ENCODE assay signal across 14 cellular contexts in the genomic region with DNA sequence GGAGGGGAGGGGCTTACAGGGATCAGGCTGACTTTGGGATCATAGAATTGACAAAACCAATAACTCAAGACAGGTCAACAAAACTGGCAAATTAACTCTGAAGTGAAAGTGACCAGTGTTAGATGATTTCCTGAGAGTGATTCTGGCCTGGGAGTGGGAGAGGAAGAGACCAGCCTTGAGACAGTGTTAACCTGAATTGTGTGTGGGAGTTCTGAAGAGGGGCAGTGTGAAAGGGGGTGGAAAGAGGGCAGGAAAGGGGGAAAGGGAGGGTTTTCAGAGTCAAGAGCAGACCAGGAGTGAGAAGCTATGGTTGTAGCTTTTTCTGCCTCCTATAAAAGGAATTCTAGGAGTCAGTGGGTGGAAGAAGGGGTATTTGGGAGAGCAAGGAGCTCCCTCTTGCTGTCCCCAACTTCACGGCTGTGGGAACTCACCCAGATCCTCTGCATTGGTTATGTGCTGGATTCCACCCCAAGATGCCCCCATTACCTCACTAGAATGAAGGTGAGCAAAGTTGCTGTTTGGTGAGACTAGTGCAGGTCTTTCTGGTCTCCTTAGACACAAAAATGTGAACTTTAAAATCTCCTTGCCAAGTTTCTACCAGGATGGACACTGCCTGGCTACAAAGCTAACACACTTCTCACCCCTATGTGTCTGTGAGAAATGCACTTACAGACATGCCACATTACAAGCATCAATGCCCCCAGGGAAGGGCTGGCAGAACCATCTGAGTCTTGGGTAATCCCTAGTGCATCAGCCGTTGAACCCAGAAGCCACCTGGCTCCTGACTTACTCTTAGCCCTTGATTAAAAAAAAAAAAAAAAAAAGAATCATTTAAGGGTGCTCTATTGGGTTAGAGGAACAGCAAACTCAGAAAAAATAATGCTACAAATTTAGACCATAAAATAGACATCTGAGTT.
DNase-seq lines count a peak whose midpoint lies in the region; ATAC-seq and TF ChIP-seq lines count a peak whose summit lies in the region.
"Had no signal": no experiment of that assay in that cellular context is flagged by ENCODE, and none has a peak within 500 bp of the region (broad histone marks: within the 10 kb centered on the region; RNA-seq: fewer than 3 reads in every experiment).

No MANE protein-coding gene starts in this region.

- WGBS in GM23248 (ENCODE audit: low coverage in 1 of 2, low lambda C conversion rate in 2 of 2, missing lambda C conversion rate in 2 of 2), 2 experiments = 45 to 53% methylated on average over 2 of the region's 2 CpGs
- WGBS in transverse colon (ENCODE audit: low coverage in 1 of 2), 2 donors = 81% methylated on average over 2 of the region's 2 CpGs; no CpG with 5 or more reads in 1 of the 2 donors

- no peaks in the 10 kb centered on the region for H3K9me2 ChIP-seq in GM23248 (ENCODE audit: insufficient read depth)

- no peaks in the 10 kb centered on the region for H3K9me3 Mint-ChIP-seq in activated T-cell treated with anti-CD3 and anti-CD28 coated beads, Interleukin-2, amount 50 U/mL, for 72 hours
- no peaks in the 10 kb centered on the region for H3K9me3 Mint-ChIP-seq in central memory CD8-positive, alpha-beta T cell
- H3K9me3 Mint-ChIP-seq in stimulated activated effector memory CD8-positive, alpha-beta T cell treated with anti-CD3 and anti-CD28 coated beads, Interleukin-12 subunit alpha, Interleukin-12 subunit beta, amount 100 ng/mL, for 72 hours = no peaks in the 10 kb centered on the region
- H3K9me3 Mint-ChIP-seq: activated T-cell treated with anti-CD3 and anti-CD28 coated beads, Interleukin-2, amount 50 U/mL, for 4 hours had no signal

- H3K36me3 Mint-ChIP-seq in activated T-cell treated with anti-CD3 and anti-CD28 coated beads, Interleukin-2, amount 50 U/mL, for 72 hours (ENCODE audit: insufficient read depth in 2 of 2) = peaks cover 10 to 29% of the 10 kb centered on the region in 2 donors
- H3K36me3 Mint-ChIP-seq in central memory CD8-positive, alpha-beta T cell (ENCODE audit: insufficient read depth) = peaks cover 75% of the 10 kb centered on the region
- H3K36me3 Mint-ChIP-seq in stimulated activated effector memory CD8-positive, alpha-beta T cell treated with anti-CD3 and anti-CD28 coated beads, Interleukin-12 subunit alpha, Interleukin-12 subunit beta, amount 100 ng/mL, for 72 hours = peaks cover 98% of the 10 kb centered on the region

- H3K27ac ChIP-seq in GM23248 = no peak overlapping the region
- no peak overlapping the region for H3K27ac ChIP-seq in transverse colon
- H3K27ac ChIP-seq: body of pancreas, parathyroid adenoma had no signal

- DNase-seq in activated T-cell treated with anti-CD3 and anti-CD28 coated beads, Interleukin-2, amount 50 U/mL, for 72 hours = no peak
- DNase-seq in activated T-cell treated with anti-CD3 and anti-CD28 coated beads for 4 hours (no peak), RPMI7951 (ENCODE audit: low read depth) (peak; percentile 87), GM23248 (no peak), transverse colon (no peak), midbrain (lab: John Stamatoyannopoulos, UW) (no peak)
- DNase-seq in central memory CD8-positive, alpha-beta T cell (ENCODE audit: low spot score in 2 of 2) = no peak
- no peak for DNase-seq in stimulated activated effector memory CD8-positive, alpha-beta T cell treated with anti-CD3 and anti-CD28 coated beads, Interleukin-12 subunit alpha, Interleukin-12 subunit beta, amount 100 ng/mL, for 72 hours (ENCODE audit: low spot score in 2 of 2)
- DNase-seq: activated CD4-positive, CD25-positive, alpha-beta regulatory T cell; activated T-cell treated with anti-CD3 and anti-CD28 coated beads, Interleukin-2, amount 50 U/mL, for 4 hours; body of pancreas; foreskin melanocyte; substantia nigra had no signal

- no peaks in the 10 kb centered on the region for H3K79me2 ChIP-seq in GM23248 (ENCODE audit: insufficient read depth)
- H3K79me2 ChIP-seq: parathyroid adenoma had no signal

- no peaks in the 10 kb centered on the region for H3K27me3 ChIP-seq in GM23248 (replicated peaks; ENCODE audit: insufficient read depth)
- no peaks in the 10 kb centered on the region for H3K27me3 ChIP-seq in transverse colon
- H3K27me3 ChIP-seq: body of pancreas had no signal

- H3K4me1 ChIP-seq in GM23248 (ENCODE audit: insufficient read depth) = 0 out of 2 replicates have a peak, but pooled peaks cover 3% of the 10 kb centered on the region
- H3K4me1 ChIP-seq in transverse colon = peaks cover 0 to 10% (median 2%) of the 10 kb centered on the region in 4 donors
- H3K4me1 ChIP-seq: parathyroid adenoma had no signal

- no peak for TF ChIP-seq POLR2A in transverse colon (IDR thresholded peaks at IDR 0.05)

- H3K9me3 ChIP-seq in GM23248 (ENCODE audit: low read depth) = no peaks in the 10 kb centered on the region
- H3K9me3 ChIP-seq in transverse colon = no peaks in the 10 kb centered on the region
- H3K9me3 ChIP-seq: body of pancreas had no signal

- H3F3A ChIP-seq in GM23248 (ENCODE audit: insufficient read depth) = no peaks in the 10 kb centered on the region

- H4K20me1 ChIP-seq in GM23248 (ENCODE audit: insufficient read depth) = no peaks in the 10 kb centered on the region

- no peak for TF ChIP-seq CTCF in transverse colon (IDR thresholded peaks at IDR 0.05)

- no peak for TF ChIP-seq EP300 in transverse colon (IDR thresholded peaks at IDR 0.05; ENCODE audit: low read depth)

- in situ Hi-C loops in GM23248 (cut with MboI) (no loop called here), transverse colon (cut with MboI; ENCODE audit: low pct_ligation_motif_present in 1 of 4, low pct_unique_long_range_greater_than_20kb in 1 of 4, low sequenced_read_pairs in 3 of 4) (no loop called here)

- H3K27me3 Mint-ChIP-seq in activated T-cell treated with anti-CD3 and anti-CD28 coated beads, Interleukin-2, amount 50 U/mL, for 72 hours (ENCODE audit: low read depth) = no peaks in the 10 kb centered on the region
- no peaks in the 10 kb centered on the region for H3K27me3 Mint-ChIP-seq in central memory CD8-positive, alpha-beta T cell

- intact Hi-C loops in transverse colon (cut with DNase I; ENCODE audit: low total_unique reads) = no loop called here

- H3K9ac ChIP-seq in GM23248 = no peak overlapping the region
- H3K9ac ChIP-seq: parathyroid adenoma had no signal

- ATAC-seq in activated T-cell treated with anti-CD3 and anti-CD28 coated beads, Interleukin-2, amount 50 U/mL, for 72 hours (replicated peaks in 1 of 2) = no peak
- no peak for ATAC-seq in central memory CD8-positive, alpha-beta T cell (replicated peaks; ENCODE audit: extremely low read depth, poor library complexity, severe bottlenecking)
- no peak for ATAC-seq in stimulated activated effector memory CD8-positive, alpha-beta T cell treated with anti-CD3 and anti-CD28 coated beads, Interleukin-12 subunit alpha, Interleukin-12 subunit beta, amount 100 ng/mL, for 72 hours
- ATAC-seq: activated T-cell treated with anti-CD3 and anti-CD28 coated beads, Interleukin-2, amount 50 U/mL, for 4 hours; body of pancreas had no signal

- H3K4me2 ChIP-seq in GM23248 (ENCODE audit: unreplicated experiment) = no peak overlapping the region

- peaks cover 30% of the 10 kb centered on the region for H3K4me1 Mint-ChIP-seq in activated T-cell treated with anti-CD3 and anti-CD28 coated beads, Interleukin-2, amount 50 U/mL, for 72 hours (ENCODE audit: low read depth)
- peaks cover 63% of the 10 kb centered on the region for H3K4me1 Mint-ChIP-seq in central memory CD8-positive, alpha-beta T cell
- peaks cover 64% of the 10 kb centered on the region for H3K4me1 Mint-ChIP-seq in stimulated activated effector memory CD8-positive, alpha-beta T cell treated with anti-CD3 and anti-CD28 coated beads, Interleukin-12 subunit alpha, Interleukin-12 subunit beta, amount 100 ng/mL, for 72 hours

- H3K4me3 ChIP-seq in GM23248 = no peak overlapping the region
- no peak overlapping the region for H3K4me3 ChIP-seq in transverse colon
- H3K4me3 ChIP-seq: body of pancreas had no signal

- H3K4me3 Mint-ChIP-seq in activated T-cell treated with anti-CD3 and anti-CD28 coated beads, Interleukin-2, amount 50 U/mL, for 72 hours = no peak overlapping the region
- H3K4me3 Mint-ChIP-seq in central memory CD8-positive, alpha-beta T cell = no peak overlapping the region
- no peak overlapping the region for H3K4me3 Mint-ChIP-seq in stimulated activated effector memory CD8-positive, alpha-beta T cell treated with anti-CD3 and anti-CD28 coated beads, Interleukin-12 subunit alpha, Interleukin-12 subunit beta, amount 100 ng/mL, for 72 hours
- H3K4me3 Mint-ChIP-seq: activated T-cell treated with anti-CD3 and anti-CD28 coated beads, Interleukin-2, amount 50 U/mL, for 4 hours had no signal

- H2AFZ ChIP-seq in GM23248 = no peak overlapping the region
- H2AFZ ChIP-seq: parathyroid adenoma had no signal

- H3K36me3 ChIP-seq in GM23248 (ENCODE audit: low read depth) = no peaks in the 10 kb centered on the region
- no peaks in the 10 kb centered on the region for H3K36me3 ChIP-seq in transverse colon

- peak overlapping the region; percentile 14 for H3K27ac Mint-ChIP-seq in activated T-cell treated with anti-CD3 and anti-CD28 coated beads, Interleukin-2, amount 50 U/mL, for 72 hours
- peak overlapping the region; percentile 56 for H3K27ac Mint-ChIP-seq in central memory CD8-positive, alpha-beta T cell (ENCODE audit: low read depth)
- H3K27ac Mint-ChIP-seq in stimulated activated effector memory CD8-positive, alpha-beta T cell treated with anti-CD3 and anti-CD28 coated beads, Interleukin-12 subunit alpha, Interleukin-12 subunit beta, amount 100 ng/mL, for 72 hours = peak overlapping the region; percentile 87

Comparison
In these comparisons a context has a peak if more than half of its experiments do, and no peak if none do; other contexts are left out.
1. H3K27ac Mint-ChIP-seq: peak in every context shown above with its lines; median percentile 87 in stimulated activated effector memory CD8-positive, alpha-beta T cell treated with anti-CD3 and anti-CD28 coated beads, Interleukin-12 subunit alpha, Interleukin-12 subunit beta, amount 100 ng/mL, for 72 hours; 56 in central memory CD8-positive, alpha-beta T cell; 14 in activated T-cell treated with anti-CD3 and anti-CD28 coated beads, Interleukin-2, amount 50 U/mL, for 72 hours.